7 cellular contexts compared by ENCODE assay signal in genomic region chr10:121879476-121879875, GRCh38.
"Had no signal": no experiment of that assay in that cellular context is flagged by ENCODE, and none has a peak within 500 bp of the region (broad histone marks: within the 10 kb centered on the region; RNA-seq: fewer than 3 reads in every experiment).

No MANE protein-coding gene starts in this region.

- H3K4me1 Mint-ChIP-seq: H9 had no signal

- H3K27me3 Mint-ChIP-seq: IgD-negative memory B cell had no signal

- ATAC-seq: HepG2 had no signal

- DNase-seq: GM23248, H9, HCEC 1CT, KG1 had no signal

- H3K36me3 Mint-ChIP-seq: IgD-negative memory B cell had no signal

- H2AFZ ChIP-seq: GM23248 had no signal

- H3K4me3 ChIP-seq: GM23248 had no signal

- H3K9ac ChIP-seq: GM23248 had no signal

- H3K9me3 Mint-ChIP-seq: H9, IgD-negative memory B cell had no signal

- H3K4me3 Mint-ChIP-seq: H9, IgD-negative memory B cell had no signal

- H3K27ac ChIP-seq: GM23248, HL-60 had no signal

- H3K27ac Mint-ChIP-seq: IgD-negative memory B cell had no signal
